In genomic region chr12:47812797-47813490, GRCh38 we compare ENCODE assay signal across 8 cellular contexts. TPM values are rescaled to one million over a fixed set of nuclear protein-coding genes. Genes with fewer than 3 reads are reported as not detected.
A peak's percentile ranks its signal among the peaks of the same experiment; 100 is the strongest.
DNase-seq lines count a peak whose midpoint lies in the region; ATAC-seq and TF ChIP-seq lines count a peak whose summit lies in the region.

No MANE protein-coding gene starts in this region.

- H3K4me1 Mint-ChIP-seq in T-helper 1 cell treated with Interleukin-12 subunit alpha and Interleukin-12 subunit beta and Interleukin-4 antibody, amounts not matched to agents 30 μg/mL and 1 μg/mL, for 36 hours (ENCODE audit: low read depth) = peaks cover 81% of the 10 kb centered on the region

- H3K9me3 ChIP-seq in BE2C (no peaks in the 10 kb centered on the region), gastrocnemius medialis (no peaks in the 10 kb centered on the region)

- peak; percentile 70 for DNase-seq in BE2C
- DNase-seq in hepatic stellate cell (ENCODE audit: low spot score) = peak; percentile 95
- peak; percentile 77 to 87 for DNase-seq in gastrocnemius medialis
- no peak for DNase-seq in foreskin melanocyte

- no peaks in the 10 kb centered on the region for H3K9me3 Mint-ChIP-seq in T-helper 1 cell treated with Interleukin-12 subunit alpha and Interleukin-12 subunit beta and Interleukin-4 antibody, amounts not matched to agents 30 μg/mL and 1 μg/mL, for 36 hours

- peak overlapping the region; percentile 100 for H3K27ac Mint-ChIP-seq in T-helper 1 cell treated with Interleukin-12 subunit alpha and Interleukin-12 subunit beta and Interleukin-4 antibody, amounts not matched to agents 30 μg/mL and 1 μg/mL, for 36 hours

- H3K27me3 ChIP-seq in BE2C = no peaks in the 10 kb centered on the region
- H3K27me3 ChIP-seq in gastrocnemius medialis = no peaks in the 10 kb centered on the region

- ATAC-seq in GM19452 (IDR thresholded peaks at IDR 0.05; ENCODE audit: unreplicated experiment) (peak; percentile 62), HG03565 (IDR thresholded peaks at IDR 0.05; ENCODE audit: unreplicated experiment) (peak; percentile 42), gastrocnemius medialis (peak; percentile 65 to 77)

- H3K36me3 ChIP-seq in BE2C (no peaks in the 10 kb centered on the region), gastrocnemius medialis (no peaks in the 10 kb centered on the region)

- TF ChIP-seq CTCF in BE2C (IDR thresholded peaks at IDR 0.05; ENCODE audit: low read depth, low read length) = no peak
- TF ChIP-seq CTCF in gastrocnemius medialis (IDR thresholded peaks at IDR 0.05 in 4 of 5, conservative IDR thresholded peaks at IDR 0.05 in 1 of 5) = no peak

- H3K4me3 Mint-ChIP-seq in T-helper 1 cell treated with Interleukin-12 subunit alpha and Interleukin-12 subunit beta and Interleukin-4 antibody, amounts not matched to agents 30 μg/mL and 1 μg/mL, for 36 hours = peak overlapping the region; percentile 86

- no peaks in the 10 kb centered on the region for H3K27me3 Mint-ChIP-seq in T-helper 1 cell treated with Interleukin-12 subunit alpha and Interleukin-12 subunit beta and Interleukin-4 antibody, amounts not matched to agents 30 μg/mL and 1 μg/mL, for 36 hours (ENCODE audit: low read depth)

- H3K27ac ChIP-seq in angular gyrus (ENCODE audit: low read depth, low read length) = peak overlapping the region; percentile 96
- peak overlapping the region; percentile 85 to 94 (median 92) for H3K27ac ChIP-seq in gastrocnemius medialis

- H3K36me3 Mint-ChIP-seq in T-helper 1 cell treated with Interleukin-12 subunit alpha and Interleukin-12 subunit beta and Interleukin-4 antibody, amounts not matched to agents 30 μg/mL and 1 μg/mL, for 36 hours (ENCODE audit: low read depth) = peaks cover 44% of the 10 kb centered on the region

- H3K4me3 ChIP-seq in BE2C (ENCODE audit: low read depth, low read length) (peak overlapping the region; percentile 51), gastrocnemius medialis (peak overlapping the region; percentile 48 to 57 (median 56))

- H3K4me1 ChIP-seq in BE2C (peaks cover 40% of the 10 kb centered on the region), gastrocnemius medialis (peaks cover 85 to 95% of the 10 kb centered on the region in 2 donors)

- intact Hi-C loops in gastrocnemius medialis (cut with DNase I; ENCODE audit: low total_unique reads) = loop anchor here (10.0 kb wide), 1 partner anchor 352 kb away; no protein-coding TSS in a partner anchor

- peak; percentile 55 to 62 for TF ChIP-seq POLR2A in gastrocnemius medialis (IDR thresholded peaks at IDR 0.05)

- in situ Hi-C loops in gastrocnemius medialis (cut with MboI; ENCODE audit: low sequenced_read_pairs in 4 of 4) = no loop called here

RNA-seq across cellular contexts. Expression of gene HDAC7, which starts 6.8 kb away (rescaled TPM):
- 178 TPM for polyA plus RNA-seq in BE2C (2012; ENCODE audit: insufficient read depth, insufficient read length, low read depth)
- 10 to 100 TPM; 12.2 to 27.1 (median 17.0) TPM for total RNA-seq in gastrocnemius medialis

RNA-seq across cellular contexts. Expression of gene SLC48A1, which starts 39.9 kb away (rescaled TPM):
- 65.5 TPM for polyA plus RNA-seq in BE2C (2012; ENCODE audit: insufficient read depth, insufficient read length, low read depth)
- total RNA-seq in gastrocnemius medialis = 10 to 100 TPM; 28.3 to 62.6 (median 45.6) TPM

RNA-seq across cellular contexts. Expression of gene RAPGEF3, which starts 54.3 kb away (rescaled TPM):
- 22.4 TPM for polyA plus RNA-seq in BE2C (2012; ENCODE audit: insufficient read depth, insufficient read length, low read depth)
- total RNA-seq in gastrocnemius medialis = 10 to 100 TPM; 17.0 to 27.0 (median 22.3) TPM
